Comparison of ENCODE assay signal across 25 cellular contexts in the genomic region with DNA sequence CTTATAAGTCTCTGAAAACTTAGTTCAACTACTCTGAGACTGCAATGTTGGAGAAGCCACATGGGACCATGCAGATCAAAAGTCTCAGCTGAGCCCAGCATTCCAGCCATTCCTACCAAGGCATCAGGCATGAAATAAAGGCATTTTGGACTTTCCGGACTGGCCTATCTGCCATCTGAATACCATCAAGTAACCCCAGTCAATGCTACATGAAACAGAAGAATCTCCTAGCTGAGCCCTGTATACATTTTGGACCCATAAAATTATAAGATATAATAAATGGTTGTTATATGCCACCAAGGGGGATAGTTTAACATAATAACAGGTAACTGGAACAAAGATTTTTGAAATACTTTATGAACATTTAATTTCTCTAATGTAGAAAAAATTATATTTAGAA.
"Had no signal": no experiment of that assay in that cellular context is flagged by ENCODE, and none has a peak within 500 bp of the region (broad histone marks: within the 10 kb centered on the region; RNA-seq: fewer than 3 reads in every experiment).

No MANE protein-coding gene starts in this region.

- H3K4me3 Mint-ChIP-seq: activated CD8-positive, alpha-beta T cell treated with anti-CD3 and anti-CD28 coated beads for 36 hours; activated naive CD4-positive, alpha-beta T cell treated with anti-CD3 and anti-CD28 coated beads for 36 hours; activated naive CD8-positive, alpha-beta T cell treated with anti-CD3 and anti-CD28 coated beads, Interleukin-2, amount 10 ng/mL, durations not matched to agents 7 days and 5 days; activated T-cell treated with anti-CD3 and anti-CD28 coated beads, Interleukin-2, amount 50 U/mL, for 4 hours; activated T-helper 17 cell treated with anti-CD3 and anti-CD28 coated beads, Interleukin-2, amount 50 U/mL, for 72 hours; central memory CD8-positive, alpha-beta T cell; effector memory CD8-positive, alpha-beta T cell had no signal

- H3K27me3 ChIP-seq: ascending aorta, brain microvascular endothelial cell, esophagus muscularis mucosa, foreskin keratinocyte, gastrocnemius medialis had no signal

- DNase-seq: activated CD4-positive, alpha-beta T cell treated with anti-CD3 and anti-CD28 coated beads for 1 hour; activated CD4-positive, alpha-beta T cell treated with anti-CD3 and anti-CD28 coated beads for 48 hours; activated CD4-positive, alpha-beta T cell treated with anti-CD3 and anti-CD28 coated beads, Interleukin-2, amount 50 U/mL, for 1 hour; activated CD4-positive, alpha-beta T cell treated with anti-CD3 and anti-CD28 coated beads, Interleukin-2, amount 50 U/mL, for 48 hours; activated CD8-positive, alpha-beta memory T cell treated with anti-CD3 and anti-CD28 coated beads for 24 hours; activated CD8-positive, alpha-beta T cell treated with anti-CD3 and anti-CD28 coated beads for 36 hours; activated effector memory CD4-positive, alpha-beta T cell treated with anti-CD3 and anti-CD28 coated beads, Interleukin-2, amount 50 U/mL, for 16 hours; activated naive CD4-positive, alpha-beta T cell treated with anti-CD3 and anti-CD28 coated beads for 36 hours; activated naive CD8-positive, alpha-beta T cell treated with anti-CD3 and anti-CD28 coated beads, Interleukin-2, amount 10 ng/mL, durations not matched to agents 7 days and 5 days; activated T-cell treated with anti-CD3 and anti-CD28 coated beads, Interleukin-2, amount 50 U/mL, for 4 hours; brain microvascular endothelial cell; dermis blood vessel endothelial cell; effector CD4-positive, alpha-beta T cell; effector memory CD8-positive, alpha-beta T cell; erythroblast; foreskin keratinocyte; gastrocnemius medialis; glutamatergic neuron; T-helper 2 cell had no signal

- H3K9me3 Mint-ChIP-seq: activated CD8-positive, alpha-beta T cell treated with anti-CD3 and anti-CD28 coated beads for 36 hours; activated naive CD4-positive, alpha-beta T cell treated with anti-CD3 and anti-CD28 coated beads for 36 hours; activated naive CD8-positive, alpha-beta T cell treated with anti-CD3 and anti-CD28 coated beads, Interleukin-2, amount 10 ng/mL, durations not matched to agents 7 days and 5 days; activated T-cell treated with anti-CD3 and anti-CD28 coated beads, Interleukin-2, amount 50 U/mL, for 4 hours; central memory CD8-positive, alpha-beta T cell; effector memory CD8-positive, alpha-beta T cell had no signal

- H3K27ac Mint-ChIP-seq: activated CD8-positive, alpha-beta T cell treated with anti-CD3 and anti-CD28 coated beads for 36 hours; activated naive CD4-positive, alpha-beta T cell treated with anti-CD3 and anti-CD28 coated beads for 36 hours; activated naive CD4-positive, alpha-beta T cell treated with anti-CD3 and anti-CD28 coated beads, Interleukin-2, amount 50 U/mL, for 72 hours; activated naive CD8-positive, alpha-beta T cell treated with anti-CD3 and anti-CD28 coated beads, Interleukin-2, amount 10 ng/mL, durations not matched to agents 7 days and 5 days; activated T-helper 17 cell treated with anti-CD3 and anti-CD28 coated beads, Interleukin-2, amount 50 U/mL, for 72 hours; effector memory CD8-positive, alpha-beta T cell had no signal

- H3K36me3 Mint-ChIP-seq: activated naive CD8-positive, alpha-beta T cell treated with anti-CD3 and anti-CD28 coated beads, Interleukin-2, amount 10 ng/mL, durations not matched to agents 7 days and 5 days had no signal

- H3K4me1 Mint-ChIP-seq: activated naive CD8-positive, alpha-beta T cell treated with anti-CD3 and anti-CD28 coated beads, Interleukin-2, amount 10 ng/mL, durations not matched to agents 7 days and 5 days; activated T-helper 17 cell treated with anti-CD3 and anti-CD28 coated beads, Interleukin-2, amount 50 U/mL, for 72 hours; central memory CD8-positive, alpha-beta T cell had no signal

- H3K27ac ChIP-seq: ascending aorta, brain microvascular endothelial cell, coronary artery, esophagus muscularis mucosa, foreskin keratinocyte, gastrocnemius medialis had no signal

- H3K4me1 ChIP-seq: ascending aorta, esophagus muscularis mucosa, foreskin keratinocyte, gastrocnemius medialis had no signal

- H3K36me3 ChIP-seq: ascending aorta, brain microvascular endothelial cell, esophagus muscularis mucosa, gastrocnemius medialis had no signal

- H3K4me3 ChIP-seq: ascending aorta, coronary artery, esophagus muscularis mucosa, gastrocnemius medialis had no signal

- ATAC-seq: activated CD8-positive, alpha-beta T cell treated with anti-CD3 and anti-CD28 coated beads for 36 hours; activated naive CD4-positive, alpha-beta T cell treated with anti-CD3 and anti-CD28 coated beads, Interleukin-2, amount 50 U/mL, for 72 hours; activated T-cell treated with anti-CD3 and anti-CD28 coated beads, Interleukin-2, amount 50 U/mL, for 4 hours; activated T-helper 17 cell treated with anti-CD3 and anti-CD28 coated beads, Interleukin-2, amount 50 U/mL, for 72 hours; effector memory CD8-positive, alpha-beta T cell; foreskin keratinocyte; gastrocnemius medialis had no signal
